In genomic region chr16:12123462-12123861, GRCh38 we compare ENCODE assay signal across 31 cellular contexts.
"Had no signal": no experiment of that assay in that cellular context is flagged by ENCODE, and none has a peak within 500 bp of the region (broad histone marks: within the 10 kb centered on the region; RNA-seq: fewer than 3 reads in every experiment).

No MANE protein-coding gene starts in this region.

- H3K4me1 ChIP-seq: body of pancreas, breast epithelium, Peyer's patch had no signal

- H3K27ac ChIP-seq: adrenal gland, body of pancreas, breast epithelium, Peyer's patch, SJSA1 had no signal

- DNase-seq: activated CD4-positive, alpha-beta T cell treated with anti-CD3 and anti-CD28 coated beads for 36 hours; activated CD4-positive, alpha-beta T cell treated with anti-CD3 and anti-CD28 coated beads, Interleukin-2, amount 10 ng/mL, durations not matched to agents 7 days and 5 days; activated CD4-positive, alpha-beta T cell treated with anti-CD3 and anti-CD28 coated beads, Interleukin-2, amount 50 U/mL, for 48 hours; activated CD8-positive, alpha-beta T cell treated with anti-CD3 and anti-CD28 coated beads, Interleukin-2, amount 10 ng/mL, durations not matched to agents 7 days and 5 days; activated gamma-delta T cell treated with Interleukin-2 at 50 U/mL for 16 hours; activated naive CD4-positive, alpha-beta T cell treated with anti-CD3 and anti-CD28 coated beads for 36 hours; activated T-cell treated with anti-CD3 and anti-CD28 coated beads, Interleukin-2, amount 50 U/mL, for 24 hours; adrenal gland; body of pancreas; cerebellar nuclear complex; MM.1S; MV-4-11; NCI-H1092; NCI-H1436 treated with DMSO at 0.1 percent for 48 hours; NCI-H1694 treated with DMSO at 0.1 percent for 48 hours; NCI-H2029; NCI-H345; NCI-H524 treated with DMSO at 0.1 percent for 48 hours; PC-3; Peyer's patch; RPMI8226; SHP77 treated with DMSO at 0.1 percent for 48 hours; SK-N-SH had no signal

- H3K9me3 ChIP-seq: adrenal gland, body of pancreas, breast epithelium, Peyer's patch, SJSA1, SK-N-SH had no signal

- H3K4me3 Mint-ChIP-seq: activated CD4-positive, alpha-beta T cell treated with anti-CD3 and anti-CD28 coated beads for 36 hours; activated CD4-positive, alpha-beta T cell treated with anti-CD3 and anti-CD28 coated beads, Interleukin-2, amount 10 ng/mL, durations not matched to agents 7 days and 5 days; activated CD8-positive, alpha-beta T cell treated with anti-CD3 and anti-CD28 coated beads, Interleukin-2, amount 10 ng/mL, durations not matched to agents 7 days and 5 days; activated naive CD4-positive, alpha-beta T cell treated with anti-CD3 and anti-CD28 coated beads for 36 hours; activated T-cell treated with anti-CD3 and anti-CD28 coated beads, Interleukin-2, amount 50 U/mL, for 24 hours; activated T-helper 1 cell treated with anti-CD3 and anti-CD28 coated beads, Interleukin-12 subunit alpha, Interleukin-12 subunit beta, Interleukin-2, Interleukin-4 antibody, amounts not matched to agents 30 ng/mL and 10 ng/mL and 1 ng/mL, durations not matched to agents 14 hours and 24 hours and 36 hours; T-helper 1 cell treated with Interleukin-12 subunit alpha and Interleukin-12 subunit beta and Interleukin-4 antibody, amounts not matched to agents 30 μg/mL and 1 μg/mL, for 36 hours; T-helper 2 cell treated with Interferon-gamma antibody and Interleukin-4, amounts not matched to agents 5 μg/mL and 100 μg/mL, for 36 hours; WTC11 had no signal

- H3K36me3 ChIP-seq: adrenal gland, breast epithelium, Peyer's patch, SJSA1 had no signal

- H3K27ac Mint-ChIP-seq: activated CD4-positive, alpha-beta T cell treated with anti-CD3 and anti-CD28 coated beads for 36 hours; activated CD4-positive, alpha-beta T cell treated with anti-CD3 and anti-CD28 coated beads, Interleukin-2, amount 10 ng/mL, durations not matched to agents 7 days and 5 days; activated CD8-positive, alpha-beta T cell treated with anti-CD3 and anti-CD28 coated beads, Interleukin-2, amount 10 ng/mL, durations not matched to agents 7 days and 5 days; activated naive CD4-positive, alpha-beta T cell treated with anti-CD3 and anti-CD28 coated beads for 36 hours; activated T-cell treated with anti-CD3 and anti-CD28 coated beads, Interleukin-2, amount 50 U/mL, for 24 hours; activated T-helper 1 cell treated with anti-CD3 and anti-CD28 coated beads, Interleukin-12 subunit alpha, Interleukin-12 subunit beta, Interleukin-2, Interleukin-4 antibody, amounts not matched to agents 30 ng/mL and 10 ng/mL and 1 ng/mL, durations not matched to agents 14 hours and 24 hours and 36 hours; T-helper 1 cell treated with Interleukin-12 subunit alpha and Interleukin-12 subunit beta and Interleukin-4 antibody, amounts not matched to agents 30 μg/mL and 1 μg/mL, for 36 hours; T-helper 2 cell treated with Interferon-gamma antibody and Interleukin-4, amounts not matched to agents 5 μg/mL and 100 μg/mL, for 36 hours; WTC11 had no signal

- H3K27me3 ChIP-seq: adrenal gland, body of pancreas, breast epithelium, Peyer's patch, SJSA1 had no signal

- H3K36me3 Mint-ChIP-seq: activated naive CD4-positive, alpha-beta T cell treated with anti-CD3 and anti-CD28 coated beads, Interleukin-2, amount 50 U/mL, for 72 hours; WTC11 had no signal

- H3K4me1 Mint-ChIP-seq: WTC11 had no signal

- H3K9me3 Mint-ChIP-seq: activated CD4-positive, alpha-beta T cell treated with anti-CD3 and anti-CD28 coated beads, Interleukin-2, amount 10 ng/mL, durations not matched to agents 7 days and 5 days; activated naive CD4-positive, alpha-beta T cell treated with anti-CD3 and anti-CD28 coated beads for 36 hours; activated naive CD4-positive, alpha-beta T cell treated with anti-CD3 and anti-CD28 coated beads, Interleukin-2, amount 50 U/mL, for 72 hours; activated T-cell treated with anti-CD3 and anti-CD28 coated beads, Interleukin-2, amount 50 U/mL, for 24 hours; activated T-helper 1 cell treated with anti-CD3 and anti-CD28 coated beads, Interleukin-12 subunit alpha, Interleukin-12 subunit beta, Interleukin-2, Interleukin-4 antibody, amounts not matched to agents 30 ng/mL and 10 ng/mL and 1 ng/mL, durations not matched to agents 14 hours and 24 hours and 36 hours; T-helper 1 cell treated with Interleukin-12 subunit alpha and Interleukin-12 subunit beta and Interleukin-4 antibody, amounts not matched to agents 30 μg/mL and 1 μg/mL, for 36 hours; T-helper 2 cell treated with Interferon-gamma antibody and Interleukin-4, amounts not matched to agents 5 μg/mL and 100 μg/mL, for 36 hours; WTC11 had no signal

- H3K4me2 ChIP-seq: SK-N-SH had no signal

- H3K9ac ChIP-seq: SK-N-SH had no signal

- H3K27me3 Mint-ChIP-seq: activated CD4-positive, alpha-beta T cell treated with anti-CD3 and anti-CD28 coated beads for 36 hours; activated CD4-positive, alpha-beta T cell treated with anti-CD3 and anti-CD28 coated beads, Interleukin-2, amount 10 ng/mL, durations not matched to agents 7 days and 5 days; activated T-cell treated with anti-CD3 and anti-CD28 coated beads, Interleukin-2, amount 50 U/mL, for 24 hours had no signal

- H3K4me3 ChIP-seq: adrenal gland, body of pancreas, breast epithelium, Peyer's patch, SJSA1 had no signal

- ATAC-seq: activated CD4-positive, alpha-beta T cell treated with anti-CD3 and anti-CD28 coated beads for 36 hours; activated CD4-positive, CD25-positive, alpha-beta regulatory T cell treated with anti-CD3 and anti-CD28 coated beads, Interleukin-2, amount 50 U/mL, for 24 hours; activated CD8-positive, alpha-beta T cell treated with anti-CD3 and anti-CD28 coated beads, Interleukin-2, amount 10 ng/mL, durations not matched to agents 7 days and 5 days; activated naive CD4-positive, alpha-beta T cell treated with anti-CD3 and anti-CD28 coated beads, Interleukin-2, amount 50 U/mL, for 72 hours; body of pancreas; PC-3; WTC11 had no signal
